Comparison of ENCODE assay signal across 10 cellular contexts in the genomic region with DNA sequence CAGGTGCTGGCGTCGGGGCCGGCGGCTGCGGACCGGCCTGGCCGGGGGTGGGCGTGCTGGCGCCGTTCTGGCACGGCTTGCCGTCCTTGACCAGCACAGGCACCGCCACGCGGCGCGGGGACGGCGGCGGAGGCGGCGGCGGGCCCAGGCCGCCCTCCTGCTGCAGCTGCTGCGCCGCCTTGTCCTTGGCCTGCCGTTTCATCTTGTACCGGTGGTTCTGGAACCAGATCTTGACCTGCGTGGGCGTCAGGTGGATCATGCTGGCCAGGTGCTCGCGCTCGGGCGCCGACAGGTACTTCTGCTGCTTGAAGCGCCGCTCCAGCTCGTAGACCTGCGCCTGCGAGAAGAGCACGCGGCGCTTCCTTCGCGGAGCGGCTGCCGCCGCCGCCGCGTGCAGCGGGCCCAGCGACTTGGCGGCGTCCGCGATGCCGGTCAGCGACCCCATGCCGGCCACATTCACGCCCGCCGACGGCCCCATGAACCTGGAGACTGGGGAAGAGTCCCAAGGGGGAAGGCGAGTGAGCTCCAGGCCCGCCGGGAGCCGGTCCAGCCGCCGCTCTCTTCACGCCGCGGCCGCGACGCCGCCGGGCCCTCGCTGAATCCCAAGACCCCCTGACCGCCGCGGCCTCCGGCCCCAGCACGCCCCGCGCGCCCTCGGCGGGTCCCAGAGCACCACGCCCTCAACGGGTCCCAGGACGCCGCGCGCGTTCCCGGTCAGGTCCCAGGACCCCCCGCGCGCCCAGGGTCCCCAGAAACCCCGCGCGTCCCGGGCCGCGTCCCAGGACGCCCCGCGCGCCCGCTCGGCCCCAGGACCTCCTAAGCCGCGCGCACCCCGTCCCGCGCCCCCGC. TPM values are rescaled to one million over a fixed set of nuclear protein-coding genes. Genes with fewer than 3 reads are reported as not detected.
DNase-seq lines count a peak whose midpoint lies in the region; ATAC-seq and TF ChIP-seq lines count a peak whose summit lies in the region.
"Had no signal": no experiment of that assay in that cellular context is flagged by ENCODE, and none has a peak within 500 bp of the region (broad histone marks: within the 10 kb centered on the region; RNA-seq: fewer than 3 reads in every experiment).

No MANE protein-coding gene starts in this region.

- H3K4me3 ChIP-seq in PC-9, result no peak overlapping the region

- no peaks in the 10 kb centered on the region for H3K79me2 ChIP-seq in PC-9 (ENCODE audit: low read depth)

- no peak overlapping the region for H3K27ac Mint-ChIP-seq in activated CD4-positive, alpha-beta T cell treated with anti-CD3 and anti-CD28 coated beads for 36 hours
- no peak overlapping the region for H3K27ac Mint-ChIP-seq in T-helper 2 cell treated with Interferon-gamma antibody and Interleukin-4, amounts not matched to agents 5 μg/mL and 100 μg/mL, for 36 hours
- peak overlapping the region; percentile 51 for H3K27ac Mint-ChIP-seq in stimulated activated naive B cell treated with anti-CD40 and anti-IgM and Interleukin-4, amounts not matched to agents 10 μg/mL and 1 μg/mL and 100 μg/mL, for 72 hours

- no peaks in the 10 kb centered on the region for H3K9me3 ChIP-seq in PC-9 (ENCODE audit: insufficient read depth, low read depth)

- H3K27me3 Mint-ChIP-seq in activated CD4-positive, alpha-beta T cell treated with anti-CD3 and anti-CD28 coated beads for 36 hours, result peaks cover 62% of the 10 kb centered on the region
- peaks cover 78% of the 10 kb centered on the region for H3K27me3 Mint-ChIP-seq in T-helper 2 cell treated with Interferon-gamma antibody and Interleukin-4, amounts not matched to agents 5 μg/mL and 100 μg/mL, for 36 hours (ENCODE audit: low read depth)
- H3K27me3 Mint-ChIP-seq in stimulated activated naive B cell treated with anti-CD40 and anti-IgM and Interleukin-4, amounts not matched to agents 10 μg/mL and 1 μg/mL and 100 μg/mL, for 72 hours, result peaks cover 45 to 71% of the 10 kb centered on the region in 2 donors

- H3K27ac ChIP-seq in foreskin keratinocyte, result no peak overlapping the region
- H3K27ac ChIP-seq in PC-9, result no peak overlapping the region

- TF ChIP-seq CTCF in foreskin keratinocyte (conservative IDR thresholded peaks at IDR 0.05) (no peak), PC-9 (conservative IDR thresholded peaks at IDR 0.05) (no peak)

- peak; percentile 28 for DNase-seq in activated CD4-positive, alpha-beta T cell treated with anti-CD3 and anti-CD28 coated beads for 36 hours
- DNase-seq in activated CD4-positive, alpha-beta T cell treated with anti-CD3 and anti-CD28 coated beads for 1 hour, result no peak
- no peak for DNase-seq in T-helper 2 cell treated with Interferon-gamma antibody and Interleukin-4, amounts not matched to agents 5 μg/mL and 100 μg/mL, for 36 hours (ENCODE audit: low spot score)
- no peak for DNase-seq in foreskin keratinocyte
- DNase-seq in stimulated activated naive B cell treated with anti-CD40 and anti-IgM and Interleukin-4, amounts not matched to agents 10 μg/mL and 1 μg/mL and 100 μg/mL, for 72 hours, result no peak
- DNase-seq in cortex of kidney (lab: John Stamatoyannopoulos, UW), result no peak
- DNase-seq in PC-9, result no peak
- DNase-seq: midbrain, SHP77 treated with DMSO at 0.1 percent for 48 hours had no signal

- no peak overlapping the region for H2AFZ ChIP-seq in PC-9

- BruUV-seq in PC-9 (replicated peaks; lab: Mats Ljungman, UMichigan), result no TSS peak

- intact Hi-C loops in activated CD4-positive, alpha-beta T cell treated with anti-CD3 and anti-CD28 coated beads for 36 hours (cut with DNase I, micrococcal nuclease), result loop anchor here (5.0 to 10.0 kb wide), 5 partner anchors 111 to 1179 kb away; no protein-coding TSS in a partner anchor
- intact Hi-C loops in PC-9 (cut with micrococcal nuclease; ENCODE audit: unreplicated experiment), result no loop called here

- H3K36me3 ChIP-seq in PC-9 (ENCODE audit: low read depth), result no peaks in the 10 kb centered on the region

- no peak overlapping the region for H3K4me2 ChIP-seq in PC-9

- no peaks in the 10 kb centered on the region for H3K4me1 ChIP-seq in foreskin keratinocyte
- no peaks in the 10 kb centered on the region for H3K4me1 ChIP-seq in PC-9 (replicated peaks; ENCODE audit: insufficient read depth)

- H3K27me3 ChIP-seq in foreskin keratinocyte (peaks cover 100% of the 10 kb centered on the region), PC-9 (ENCODE audit: insufficient read depth, low read depth) (peaks cover 4% of the 10 kb centered on the region; the same call in 1 of the 2 replicates)

- H4K20me1 ChIP-seq in PC-9 (ENCODE audit: insufficient read depth), result no peaks in the 10 kb centered on the region

- H3K4me3 Mint-ChIP-seq in activated CD4-positive, alpha-beta T cell treated with anti-CD3 and anti-CD28 coated beads for 36 hours, result no peak overlapping the region
- peak overlapping the region; percentile 46 for H3K4me3 Mint-ChIP-seq in T-helper 2 cell treated with Interferon-gamma antibody and Interleukin-4, amounts not matched to agents 5 μg/mL and 100 μg/mL, for 36 hours
- peak overlapping the region; percentile 21 to 73 for H3K4me3 Mint-ChIP-seq in stimulated activated naive B cell treated with anti-CD40 and anti-IgM and Interleukin-4, amounts not matched to agents 10 μg/mL and 1 μg/mL and 100 μg/mL, for 72 hours

- peaks cover 22% of the 10 kb centered on the region for H3K4me1 Mint-ChIP-seq in activated CD4-positive, alpha-beta T cell treated with anti-CD3 and anti-CD28 coated beads for 36 hours
- peaks cover 19% of the 10 kb centered on the region for H3K4me1 Mint-ChIP-seq in T-helper 2 cell treated with Interferon-gamma antibody and Interleukin-4, amounts not matched to agents 5 μg/mL and 100 μg/mL, for 36 hours (ENCODE audit: low read depth)
- peaks cover 14 to 24% of the 10 kb centered on the region in 2 donors for H3K4me1 Mint-ChIP-seq in stimulated activated naive B cell treated with anti-CD40 and anti-IgM and Interleukin-4, amounts not matched to agents 10 μg/mL and 1 μg/mL and 100 μg/mL, for 72 hours

- peaks cover 4% of the 10 kb centered on the region for H3K36me3 Mint-ChIP-seq in activated CD4-positive, alpha-beta T cell treated with anti-CD3 and anti-CD28 coated beads for 36 hours (ENCODE audit: low read depth)
- H3K36me3 Mint-ChIP-seq in T-helper 2 cell treated with Interferon-gamma antibody and Interleukin-4, amounts not matched to agents 5 μg/mL and 100 μg/mL, for 36 hours (ENCODE audit: low read depth), result peaks cover 5% of the 10 kb centered on the region
- H3K36me3 Mint-ChIP-seq in stimulated activated naive B cell treated with anti-CD40 and anti-IgM and Interleukin-4, amounts not matched to agents 10 μg/mL and 1 μg/mL and 100 μg/mL, for 72 hours, result peaks cover 6 to 8% of the 10 kb centered on the region in 2 donors

- no peaks in the 10 kb centered on the region for H3F3A ChIP-seq in PC-9 (ENCODE audit: insufficient read depth, low read depth)

- no peaks in the 10 kb centered on the region for H3K9me2 ChIP-seq in PC-9 (ENCODE audit: insufficient read depth)

- H3K9me3 Mint-ChIP-seq in activated CD4-positive, alpha-beta T cell treated with anti-CD3 and anti-CD28 coated beads for 36 hours (ENCODE audit: low read depth), result no peaks in the 10 kb centered on the region
- H3K9me3 Mint-ChIP-seq in T-helper 2 cell treated with Interferon-gamma antibody and Interleukin-4, amounts not matched to agents 5 μg/mL and 100 μg/mL, for 36 hours, result no peaks in the 10 kb centered on the region
- H3K9me3 Mint-ChIP-seq in stimulated activated naive B cell treated with anti-CD40 and anti-IgM and Interleukin-4, amounts not matched to agents 10 μg/mL and 1 μg/mL and 100 μg/mL, for 72 hours, result peaks cover 0 to 1% of the 10 kb centered on the region in 2 donors

- POLR2A ChIA-PET in activated CD4-positive, alpha-beta T cell treated with anti-CD3 and anti-CD28 coated beads for 36 hours (lab: Charles Lee), result no interaction called here
- POLR2A ChIA-PET in PC-9 (lab: Charles Lee; ENCODE audit: unreplicated experiment), result no interaction called here

- ATAC-seq in activated CD4-positive, alpha-beta T cell treated with anti-CD3 and anti-CD28 coated beads for 36 hours, result no peak
- ATAC-seq in foreskin keratinocyte (peak; percentile 65), HG03520 (IDR thresholded peaks at IDR 0.05; ENCODE audit: unreplicated experiment) (no peak)
- no peak for ATAC-seq in stimulated activated naive B cell treated with anti-CD40 and anti-IgM and Interleukin-4, amounts not matched to agents 10 μg/mL and 1 μg/mL and 100 μg/mL, for 72 hours (replicated peaks)

- CTCF ChIA-PET in activated CD4-positive, alpha-beta T cell treated with anti-CD3 and anti-CD28 coated beads for 36 hours (lab: Charles Lee), result interaction anchor here (0.6 to 2.0 kb wide), 6 partner anchors 39 to 161 kb away, joined by 3 to 5 read pairs (median 3); no protein-coding TSS in a partner anchor
- CTCF ChIA-PET in PC-9 (lab: Charles Lee), result no interaction called here

RNA-seq across cellular contexts. Expression of a gene that starts 1.1 kb away (rescaled TPM):
- total RNA-seq in activated CD4-positive, alpha-beta T cell treated with anti-CD3 and anti-CD28 coated beads for 36 hours, result not detected
- total RNA-seq in foreskin keratinocyte, result not detected in 2 replicates
- not detected in 2 replicates for polyA plus RNA-seq in foreskin keratinocyte
- total RNA-seq in PC-9 (2021), result not detected in 2 replicates
